ENCODE assay signal across 8 cellular contexts in genomic region chr7:138982204-138982623, GRCh38. TPM values are rescaled to one million over a fixed set of nuclear protein-coding genes. Genes with fewer than 3 reads are reported as not detected.
A peak's percentile ranks its signal among the peaks of the same experiment; 100 is the strongest.
DNase-seq lines count a peak whose midpoint lies in the region; ATAC-seq and TF ChIP-seq lines count a peak whose summit lies in the region.

No MANE protein-coding gene starts in this region.

- TF ChIP-seq CTCF in LNCaP clone FGC (IDR thresholded peaks at IDR 0.05; ENCODE audit: control insufficient read depth, extremely low read depth, insufficient read depth) (no peak), chondrocyte (IDR thresholded peaks at IDR 0.05) (no peak)

- intact Hi-C loops in naive thymus-derived CD4-positive, alpha-beta T cell (cut with micrococcal nuclease) = loop anchor here in 1 of 2 donors (5.0 kb wide), 1 partner anchor 80 kb away; no protein-coding TSS in a partner anchor

- H4K20me1 ChIP-seq in BLaER1 = peaks cover 14% of the 10 kb centered on the region; the same call in 1 of the 2 replicates

- no peaks in the 10 kb centered on the region for H3K27me3 Mint-ChIP-seq in chondrocyte (ENCODE audit: low read depth)
- peaks cover 25 to 49% (median 35%) of the 10 kb centered on the region in 5 donors for H3K27me3 Mint-ChIP-seq in naive thymus-derived CD4-positive, alpha-beta T cell

- peaks cover 2% of the 10 kb centered on the region; the same call in 1 of the 2 replicates for H3K9me3 ChIP-seq in BLaER1
- H3K9me3 ChIP-seq in naive thymus-derived CD4-positive, alpha-beta T cell (ENCODE audit: control insufficient read depth in 2 of 3, low read length in 3 of 3) = no peaks in the 10 kb centered on the region

- no peak overlapping the region for H3K27ac ChIP-seq in BLaER1
- H3K27ac ChIP-seq in naive thymus-derived CD4-positive, alpha-beta T cell (ENCODE audit: low read depth, low read length) = no peak overlapping the region

- H3K4me2 ChIP-seq in BLaER1 = peak overlapping the region; percentile 91

- H3K4me3 ChIP-seq in BLaER1 (peak overlapping the region; percentile 93), LNCaP clone FGC (ENCODE audit: low read depth, low read length) (peak overlapping the region; percentile 62)
- no peak overlapping the region for H3K4me3 ChIP-seq in naive thymus-derived CD4-positive, alpha-beta T cell (ENCODE audit: low read length)

- peaks cover 4% of the 10 kb centered on the region; the same call in 1 of the 2 replicates for H3K36me3 ChIP-seq in BLaER1
- H3K36me3 ChIP-seq in naive thymus-derived CD4-positive, alpha-beta T cell (ENCODE audit: control insufficient read depth in 2 of 3, insufficient read depth in 3 of 3, low read length in 3 of 3) = no peaks in the 10 kb centered on the region

- H3K4me3 Mint-ChIP-seq in chondrocyte (ENCODE audit: unreplicated experiment) = peak overlapping the region; percentile 69
- H3K4me3 Mint-ChIP-seq in naive thymus-derived CD4-positive, alpha-beta T cell = peak overlapping the region; percentile 54 to 80 (median 69)

- no peaks in the 10 kb centered on the region for H3K9me3 Mint-ChIP-seq in chondrocyte (ENCODE audit: low read depth)
- H3K9me3 Mint-ChIP-seq in naive thymus-derived CD4-positive, alpha-beta T cell = no peaks in the 10 kb centered on the region

- H3K9ac ChIP-seq in BLaER1 = peak overlapping the region; percentile 81; the same call in 1 of the 2 replicates

- ATAC-seq in naive thymus-derived CD4-positive, alpha-beta T cell = no peak
- no peak for ATAC-seq in GM18861 (IDR thresholded peaks at IDR 0.05; ENCODE audit: unreplicated experiment)

- H3K4me1 Mint-ChIP-seq in chondrocyte (ENCODE audit: low read depth) = peaks cover 21% of the 10 kb centered on the region
- peaks cover 10 to 18% (median 13%) of the 10 kb centered on the region in 7 donors for H3K4me1 Mint-ChIP-seq in naive thymus-derived CD4-positive, alpha-beta T cell

- H3K27ac Mint-ChIP-seq in chondrocyte (ENCODE audit: unreplicated experiment) = no peak overlapping the region
- peak overlapping the region in 3 of 9 donors; percentile 9 to 26 (median 20) for H3K27ac Mint-ChIP-seq in naive thymus-derived CD4-positive, alpha-beta T cell

- CTCF ChIA-PET in naive thymus-derived CD4-positive, alpha-beta T cell (lab: Charles Lee) = interaction anchor here (3.4 kb wide), 1 partner anchor 96 kb away, joined by 29 read pairs; no protein-coding TSS in a partner anchor

- H3K27me3 ChIP-seq in BLaER1 = peaks cover 6% of the 10 kb centered on the region
- peaks cover 10 to 13% of the 10 kb centered on the region in 2 donors for H3K27me3 ChIP-seq in naive thymus-derived CD4-positive, alpha-beta T cell (ENCODE audit: control insufficient read depth in 2 of 2, insufficient read depth in 2 of 2, low read length in 2 of 2)

- H3K36me3 Mint-ChIP-seq in chondrocyte (ENCODE audit: low read depth) = no peaks in the 10 kb centered on the region
- peaks cover 0 to 4% (median 0%) of the 10 kb centered on the region in 5 donors for H3K36me3 Mint-ChIP-seq in naive thymus-derived CD4-positive, alpha-beta T cell

- DNase-seq in LNCaP clone FGC (ENCODE audit: low read depth) = no peak
- DNase-seq in chondrocyte (ENCODE audit: low spot score) = no peak
- DNase-seq in naive thymus-derived CD4-positive, alpha-beta T cell = no peak
- DNase-seq in epidermal melanocyte (ENCODE audit: insufficient read length, low spot score) = no peak
- DNase-seq in iPS-NIHi11 (ENCODE audit: low spot score) = no peak
- DNase-seq in 8988T = no peak

- POLR2A ChIA-PET in naive thymus-derived CD4-positive, alpha-beta T cell (lab: Charles Lee) = interaction anchor here (1.5 kb wide), 1 partner anchor 96 kb away, joined by 4 read pairs; no protein-coding TSS in a partner anchor

- peaks cover 26% of the 10 kb centered on the region for H3K4me1 ChIP-seq in BLaER1
- peaks cover 5 to 6% of the 10 kb centered on the region in 2 donors for H3K4me1 ChIP-seq in naive thymus-derived CD4-positive, alpha-beta T cell (ENCODE audit: control insufficient read depth in 2 of 2, insufficient read depth in 2 of 2, low read length in 2 of 2)

RNA-seq across cellular contexts. Expression of gene KIAA1549, which starts 1.0 kb away (rescaled TPM):
- total RNA-seq in chondrocyte = 4.7 to 9.2 TPM (median 8.5 TPM) in 3 replicates
- total RNA-seq in naive thymus-derived CD4-positive, alpha-beta T cell = under 1 TPM in 4 of 5 experiments, not detected in 1; 0.16 to 0.56 (median 0.25) TPM
- polyA plus RNA-seq in naive thymus-derived CD4-positive, alpha-beta T cell = not detected

RNA-seq across cellular contexts. Expression of gene ZC3HAV1L, which starts 53.6 kb away (rescaled TPM):
- total RNA-seq in chondrocyte = 9.9 to 11.0 TPM in 2 of 3 replicates, not detected in the other
- 10 to 100 TPM in 1 of 5 experiments, 1 to 10 TPM in 1, under 1 TPM in 3; 0.35 to 26.7 (median 0.78) TPM for total RNA-seq in naive thymus-derived CD4-positive, alpha-beta T cell
- under 1 TPM in 1 of 2 donors, not detected in 1; 0.13 TPM for polyA plus RNA-seq in naive thymus-derived CD4-positive, alpha-beta T cell
